ENCODE assay signal across 25 cellular contexts in genomic region chr5:16797949-16798348, GRCh38.
"Had no signal": no experiment of that assay in that cellular context is flagged by ENCODE, and none has a peak within 500 bp of the region (broad histone marks: within the 10 kb centered on the region; RNA-seq: fewer than 3 reads in every experiment).

No MANE protein-coding gene starts in this region.

- H3K36me3 ChIP-seq: adrenal gland, esophagus muscularis mucosa, gastrocnemius medialis, left lung, lower lobe of right lung, neural progenitor cell, right atrium auricular region, suprapubic skin had no signal

- H3K27me3 ChIP-seq: adrenal gland, esophagus muscularis mucosa, gastrocnemius medialis, left lung, neural progenitor cell, right atrium auricular region, suprapubic skin, tibial artery had no signal

- ATAC-seq: activated CD4-positive, alpha-beta T cell treated with anti-CD3 and anti-CD28 coated beads for 36 hours; activated CD8-positive, alpha-beta memory T cell treated with anti-CD3 and anti-CD28 coated beads, Interleukin-2, amount 10 ng/mL, durations not matched to agents 7 days and 5 days; activated CD8-positive, alpha-beta T cell treated with anti-CD3 and anti-CD28 coated beads, Interleukin-2, amount 10 ng/mL, durations not matched to agents 7 days and 5 days; gastrocnemius medialis; left lung; lower lobe of right lung; natural killer cell had no signal

- DNase-seq: activated CD4-positive, alpha-beta T cell treated with anti-CD3 and anti-CD28 coated beads for 36 hours; activated CD4-positive, CD25-positive, alpha-beta regulatory T cell; activated CD8-positive, alpha-beta memory T cell treated with anti-CD3 and anti-CD28 coated beads, Interleukin-2, amount 10 ng/mL, durations not matched to agents 7 days and 5 days; activated CD8-positive, alpha-beta T cell treated with anti-CD3 and anti-CD28 coated beads, Interleukin-2, amount 10 ng/mL, durations not matched to agents 7 days and 5 days; activated naive CD4-positive, alpha-beta T cell treated with Interleukin-2 at 50 U/mL for 16 hours; activated naive CD8-positive, alpha-beta T cell treated with anti-CD3 and anti-CD28 coated beads for 36 hours; activated T-cell treated with anti-CD3 and anti-CD28 coated beads, Interleukin-2, amount 50 U/mL, for 48 hours; aorta; central memory CD4-positive, alpha-beta T cell; gastrocnemius medialis; glutamatergic neuron; left lung; lower lobe of right lung; mesenchymal stem cell; natural killer cell; occipital lobe; stimulated activated CD4-positive, alpha-beta T cell treated with anti-CD3 and anti-CD28 coated beads, Interleukin-15, amount 100 ng/mL, for 24 hours; stimulated activated CD4-positive, alpha-beta T cell treated with anti-CD3 and anti-CD28 coated beads, Interleukin-2, amount 100 ng/mL, for 24 hours; stimulated activated naive CD4-positive, alpha-beta T cell; tibial artery had no signal

- H3K4me3 ChIP-seq: adrenal gland, esophagus muscularis mucosa, gastrocnemius medialis, left lung, lower lobe of right lung, neural progenitor cell, right atrium auricular region, suprapubic skin, tibial artery had no signal

- H3K9ac ChIP-seq: neural progenitor cell had no signal

- H3K27ac ChIP-seq: adrenal gland, esophagus muscularis mucosa, gastrocnemius medialis, left lung, lower lobe of right lung, neural progenitor cell, right atrium auricular region, suprapubic skin, tibial artery had no signal

- H3K9me3 ChIP-seq: adrenal gland, esophagus muscularis mucosa, gastrocnemius medialis, left lung, lower lobe of right lung, right atrium auricular region, suprapubic skin, tibial artery had no signal

- H2AFZ ChIP-seq: neural progenitor cell had no signal

- H3K4me1 ChIP-seq: adrenal gland, esophagus muscularis mucosa, gastrocnemius medialis, left lung, lower lobe of right lung, right atrium auricular region, tibial artery had no signal

- H3K4me2 ChIP-seq: neural progenitor cell had no signal
